Comparison of ENCODE assay signal across 1 cellular context in the genomic region with DNA sequence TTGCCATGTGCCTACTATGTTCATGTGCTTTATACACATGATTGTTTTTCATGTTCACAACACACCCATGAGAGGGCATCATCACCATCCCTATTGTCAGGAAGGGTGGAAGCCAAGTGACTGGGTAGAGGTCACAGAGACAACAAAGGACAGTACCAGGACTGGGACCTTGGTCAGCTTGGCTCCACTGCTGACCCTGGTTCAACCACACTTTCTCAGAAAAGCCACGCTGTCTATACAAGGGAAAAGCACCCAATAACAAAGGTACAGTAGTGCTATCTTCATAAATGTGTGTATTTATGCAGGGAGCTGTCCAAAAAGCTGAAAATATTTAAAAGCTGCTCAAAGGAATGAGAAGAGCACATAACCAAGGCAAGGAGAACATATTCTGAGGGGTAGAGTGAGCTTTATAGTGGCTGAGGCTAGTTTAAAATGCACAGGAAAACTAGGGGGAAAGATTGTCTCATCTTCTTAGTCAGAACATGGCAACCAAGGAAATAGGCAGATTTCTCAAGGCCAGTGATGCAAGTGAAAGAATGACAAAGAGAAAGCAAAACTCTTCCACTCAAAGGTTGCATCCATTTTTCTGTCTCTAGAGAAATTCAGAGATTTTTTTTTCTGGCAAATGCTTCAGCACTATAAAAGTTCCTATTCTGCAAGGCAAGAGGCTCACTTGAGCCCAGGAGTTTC.
TF ChIP-seq lines count a peak whose summit lies in the region.

No MANE protein-coding gene starts in this region.

TF ChIP-seq in HCT116, 20 proteins besides CTCF, POLR2A, EP300 and RAD21 (continued from another document):
- TF ChIP-seq, protein P1, sequence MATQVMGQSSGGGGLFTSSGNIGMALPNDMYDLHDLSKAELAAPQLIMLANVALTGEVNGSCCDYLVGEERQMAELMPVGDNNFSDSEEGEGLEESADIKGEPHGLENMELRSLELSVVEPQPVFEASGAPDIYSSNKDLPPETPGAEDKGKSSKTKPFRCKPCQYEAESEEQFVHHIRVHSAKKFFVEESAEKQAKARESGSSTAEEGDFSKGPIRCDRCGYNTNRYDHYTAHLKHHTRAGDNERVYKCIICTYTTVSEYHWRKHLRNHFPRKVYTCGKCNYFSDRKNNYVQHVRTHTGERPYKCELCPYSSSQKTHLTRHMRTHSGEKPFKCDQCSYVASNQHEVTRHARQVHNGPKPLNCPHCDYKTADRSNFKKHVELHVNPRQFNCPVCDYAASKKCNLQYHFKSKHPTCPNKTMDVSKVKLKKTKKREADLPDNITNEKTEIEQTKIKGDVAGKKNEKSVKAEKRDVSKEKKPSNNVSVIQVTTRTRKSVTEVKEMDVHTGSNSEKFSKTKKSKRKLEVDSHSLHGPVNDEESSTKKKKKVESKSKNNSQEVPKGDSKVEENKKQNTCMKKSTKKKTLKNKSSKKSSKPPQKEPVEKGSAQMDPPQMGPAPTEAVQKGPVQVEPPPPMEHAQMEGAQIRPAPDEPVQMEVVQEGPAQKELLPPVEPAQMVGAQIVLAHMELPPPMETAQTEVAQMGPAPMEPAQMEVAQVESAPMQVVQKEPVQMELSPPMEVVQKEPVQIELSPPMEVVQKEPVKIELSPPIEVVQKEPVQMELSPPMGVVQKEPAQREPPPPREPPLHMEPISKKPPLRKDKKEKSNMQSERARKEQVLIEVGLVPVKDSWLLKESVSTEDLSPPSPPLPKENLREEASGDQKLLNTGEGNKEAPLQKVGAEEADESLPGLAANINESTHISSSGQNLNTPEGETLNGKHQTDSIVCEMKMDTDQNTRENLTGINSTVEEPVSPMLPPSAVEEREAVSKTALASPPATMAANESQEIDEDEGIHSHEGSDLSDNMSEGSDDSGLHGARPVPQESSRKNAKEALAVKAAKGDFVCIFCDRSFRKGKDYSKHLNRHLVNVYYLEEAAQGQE (IDR thresholded peaks at IDR 0.05; ENCODE audit: low read depth) = no peak
- TF ChIP-seq ZNF274 (IDR thresholded peaks at IDR 0.05; ENCODE audit: low read depth, low read length) (no peak), CEBPB (IDR thresholded peaks at IDR 0.05; ENCODE audit: low read depth) (no peak), JUND (IDR thresholded peaks at IDR 0.05) (no peak), EGR1 (IDR thresholded peaks at IDR 0.05; ENCODE audit: low read depth) (no peak), SIN3A (IDR thresholded peaks at IDR 0.05; ENCODE audit: low read depth) (no peak)
